8 cellular contexts compared by ENCODE assay signal in genomic region chr1:201268604-201269151, GRCh38. TPM values are rescaled to one million over a fixed set of nuclear protein-coding genes. Genes with fewer than 3 reads are reported as not detected.
DNase-seq lines count a peak whose midpoint lies in the region; ATAC-seq and TF ChIP-seq lines count a peak whose summit lies in the region.

No MANE protein-coding gene starts in this region.

- no peaks in the 10 kb centered on the region for H3K9me3 Mint-ChIP-seq in endodermal cell
- no peaks in the 10 kb centered on the region for H3K9me3 Mint-ChIP-seq in naive thymus-derived CD4-positive, alpha-beta T cell

- no peak overlapping the region for H3K27ac ChIP-seq in endodermal cell (ENCODE audit: low read depth, low read length)
- H3K27ac ChIP-seq in osteoblast (ENCODE audit: low read depth, low read length): peak overlapping the region; percentile 94
- no peak overlapping the region for H3K27ac ChIP-seq in mesendoderm (ENCODE audit: low read depth, low read length)
- no peak overlapping the region for H3K27ac ChIP-seq in naive thymus-derived CD4-positive, alpha-beta T cell (ENCODE audit: low read depth, low read length)

- H2AFZ ChIP-seq in osteoblast (ENCODE audit: low read length): peak overlapping the region; percentile 2

- no peak overlapping the region for H2AK5ac ChIP-seq in mesendoderm (ENCODE audit: low read length)

- H3K4me1 ChIP-seq in endodermal cell (ENCODE audit: control insufficient read depth, insufficient read depth, low read length) (peaks cover 3% of the 10 kb centered on the region), osteoblast (ENCODE audit: insufficient read depth, low read length) (peaks cover 41% of the 10 kb centered on the region), mesendoderm (ENCODE audit: control insufficient read depth, low read depth, low read length) (peaks cover 2% of the 10 kb centered on the region)
- H3K4me1 ChIP-seq in naive thymus-derived CD4-positive, alpha-beta T cell (ENCODE audit: control insufficient read depth in 2 of 2, insufficient read depth in 2 of 2, low read length in 2 of 2): no peaks in the 10 kb centered on the region

- peak overlapping the region; percentile 25 for H3K4me2 ChIP-seq in osteoblast (ENCODE audit: insufficient read depth, low read length)
- H3K4me2 ChIP-seq in mesendoderm (ENCODE audit: low read length): no peak overlapping the region

- no peaks in the 10 kb centered on the region for H3K4me1 Mint-ChIP-seq in endodermal cell
- peaks cover 0 to 5% (median 0%) of the 10 kb centered on the region in 7 donors for H3K4me1 Mint-ChIP-seq in naive thymus-derived CD4-positive, alpha-beta T cell

- POLR2A ChIA-PET in naive thymus-derived CD4-positive, alpha-beta T cell (lab: Charles Lee): no interaction called here

- H3K4me3 Mint-ChIP-seq in endodermal cell: no peak overlapping the region
- H3K4me3 Mint-ChIP-seq in naive thymus-derived CD4-positive, alpha-beta T cell: no peak overlapping the region

- H3K56ac ChIP-seq in mesendoderm (ENCODE audit: low read length): no peak overlapping the region

- no peak overlapping the region for H4K5ac ChIP-seq in mesendoderm (ENCODE audit: low read length)

- intact Hi-C loops in naive thymus-derived CD4-positive, alpha-beta T cell (cut with micrococcal nuclease): no loop called here

- no peaks in the 10 kb centered on the region for H3K36me3 Mint-ChIP-seq in endodermal cell (ENCODE audit: low read depth)
- H3K36me3 Mint-ChIP-seq in naive thymus-derived CD4-positive, alpha-beta T cell: no peaks in the 10 kb centered on the region

- H2BK5ac ChIP-seq in mesendoderm (ENCODE audit: low read length): no peak overlapping the region

- no peaks in the 10 kb centered on the region for H3K79me1 ChIP-seq in mesendoderm (ENCODE audit: low read length)

- peak; percentile 32 for DNase-seq in Caki2 (ENCODE audit: low read depth)
- peak; percentile 92 for DNase-seq in NCI-H1694 treated with DMSO at 0.1 percent for 48 hours (lab: John Stamatoyannopoulos, UW)
- peak; percentile 36 for DNase-seq in endodermal cell
- DNase-seq in osteoblast (ENCODE audit: insufficient read length, low spot score, missing footprints): peak; percentile 94
- no peak for DNase-seq in mesendoderm
- no peak for DNase-seq in NCI-H2227 treated with DMSO at 0.1 percent for 48 hours (lab: John Stamatoyannopoulos, UW)
- DNase-seq in naive thymus-derived CD4-positive, alpha-beta T cell: no peak

- no peak overlapping the region for H3K9ac ChIP-seq in endodermal cell (ENCODE audit: extremely low read depth, low read length, poor library complexity, severe bottlenecking)
- H3K9ac ChIP-seq in mesendoderm (ENCODE audit: low read length): no peak overlapping the region

- ATAC-seq in GM18517 (IDR thresholded peaks at IDR 0.05; ENCODE audit: unreplicated experiment): no peak
- no peak for ATAC-seq in naive thymus-derived CD4-positive, alpha-beta T cell

- no peak overlapping the region for H3K27ac Mint-ChIP-seq in endodermal cell
- H3K27ac Mint-ChIP-seq in naive thymus-derived CD4-positive, alpha-beta T cell: no peak overlapping the region

- H3K23ac ChIP-seq in mesendoderm (ENCODE audit: low read length): no peak overlapping the region

- H3K4ac ChIP-seq in mesendoderm (ENCODE audit: low read depth, low read length): no peak overlapping the region

- H3K79me2 ChIP-seq in osteoblast (ENCODE audit: insufficient read depth, low read length) (no peaks in the 10 kb centered on the region), mesendoderm (ENCODE audit: control insufficient read depth, insufficient read depth, low read length) (no peaks in the 10 kb centered on the region)

- H3K27me3 ChIP-seq in endodermal cell (ENCODE audit: control insufficient read depth, insufficient read depth, low read length, poor library complexity, severe bottlenecking): peaks cover 22% of the 10 kb centered on the region
- no peaks in the 10 kb centered on the region for H3K27me3 ChIP-seq in osteoblast (ENCODE audit: insufficient read depth, low read length)
- H3K27me3 ChIP-seq in mesendoderm (ENCODE audit: insufficient read depth, low read length, poor library complexity): no peaks in the 10 kb centered on the region
- H3K27me3 ChIP-seq in naive thymus-derived CD4-positive, alpha-beta T cell (ENCODE audit: control insufficient read depth in 2 of 2, insufficient read depth in 2 of 2, low read length in 2 of 2): no peaks in the 10 kb centered on the region

- H4K8ac ChIP-seq in mesendoderm (ENCODE audit: low read depth, low read length): no peak overlapping the region

- 81 to 85% methylated on average over 8 to 12 of the region's 12 CpGs for WGBS in endodermal cell (ENCODE audit: insufficient coverage in 1 of 2, insufficient read length in 1 of 2), 2 experiments
- no CpG with 5 or more reads among the region's 12 CpGs for WGBS in mesendoderm (ENCODE audit: extremely low coverage, insufficient coverage, low lambda C conversion rate)

- in situ Hi-C loops in Caki2 (cut with HindIII; ENCODE audit: low pct_unique_long_range_greater_than_20kb, low sequenced_read_pairs): no loop called here

- H3K36me3 ChIP-seq in endodermal cell (ENCODE audit: control insufficient read depth, insufficient read depth, low read length): no peaks in the 10 kb centered on the region
- H3K36me3 ChIP-seq in osteoblast (ENCODE audit: insufficient read depth, low read length): no peaks in the 10 kb centered on the region
- H3K36me3 ChIP-seq in mesendoderm (ENCODE audit: control insufficient read depth, insufficient read depth, low read length): no peaks in the 10 kb centered on the region
- H3K36me3 ChIP-seq in naive thymus-derived CD4-positive, alpha-beta T cell (ENCODE audit: control insufficient read depth in 2 of 3, insufficient read depth in 3 of 3, low read length in 3 of 3): no peaks in the 10 kb centered on the region

- H4K20me1 ChIP-seq in osteoblast (ENCODE audit: insufficient read depth, low read length): no peaks in the 10 kb centered on the region

- CTCF ChIA-PET in naive thymus-derived CD4-positive, alpha-beta T cell (lab: Charles Lee): no interaction called here

- H3K4me3 ChIP-seq in endodermal cell (ENCODE audit: low read length) (no peak overlapping the region), osteoblast (ENCODE audit: insufficient read depth, low read length) (no peak overlapping the region), mesendoderm (ENCODE audit: low read length) (no peak overlapping the region)
- no peak overlapping the region for H3K4me3 ChIP-seq in naive thymus-derived CD4-positive, alpha-beta T cell (ENCODE audit: low read length)

- no peak overlapping the region for H2BK15ac ChIP-seq in mesendoderm (replicated peaks; ENCODE audit: low read depth)

- H3K9me3 ChIP-seq in endodermal cell (ENCODE audit: control insufficient read depth, low read length): no peaks in the 10 kb centered on the region
- no peaks in the 10 kb centered on the region for H3K9me3 ChIP-seq in osteoblast (ENCODE audit: low read depth, low read length)
- no peaks in the 10 kb centered on the region for H3K9me3 ChIP-seq in naive thymus-derived CD4-positive, alpha-beta T cell (ENCODE audit: control insufficient read depth in 2 of 3, low read length in 3 of 3)

- H2BK120ac ChIP-seq in mesendoderm (ENCODE audit: low read depth, low read length): no peak overlapping the region

- no peak overlapping the region for H3K18ac ChIP-seq in mesendoderm (ENCODE audit: low read length)

- H3K27me3 Mint-ChIP-seq in endodermal cell (ENCODE audit: insufficient read depth): peaks cover 17% of the 10 kb centered on the region
- peaks cover 24 to 43% (median 30%) of the 10 kb centered on the region in 5 donors for H3K27me3 Mint-ChIP-seq in naive thymus-derived CD4-positive, alpha-beta T cell

- TF ChIP-seq CTCF in endodermal cell (conservative IDR thresholded peaks at IDR 0.05) (no peak), osteoblast (IDR thresholded peaks at IDR 0.05; ENCODE audit: extremely low read depth, low read depth, low read length) (no peak)

RNA-seq across cellular contexts. Expression of gene PKP1, which starts 14.6 kb away (rescaled TPM):
- total RNA-seq in Caki2 (2014; rRNA removed; shearing (Covaris generic); ENCODE audit: low replicate concordance): not detected in 2 replicates
- under 1 TPM; 0.18 to 0.44 TPM for total RNA-seq in endodermal cell
- not detected for polyA plus RNA-seq in endodermal cell (2013, experiment 1 of 2)
- polyA plus RNA-seq in endodermal cell (2013, experiment 2 of 2): not detected
- under 0.01 TPM in 2 replicates for total RNA-seq in osteoblast
- polyA plus RNA-seq in mesendoderm (2013, experiment 1 of 2): 0.58 TPM
- 0.49 TPM for polyA plus RNA-seq in mesendoderm (2013, experiment 2 of 2)
- not detected for total RNA-seq in naive thymus-derived CD4-positive, alpha-beta T cell
- not detected for polyA plus RNA-seq in naive thymus-derived CD4-positive, alpha-beta T cell

Comparison
In these comparisons a context has a peak if more than half of its experiments do, and no peak if none do; other contexts are left out.
1. DNase-seq: peak in Caki2 (single experiment), NCI-H1694 treated with DMSO at 0.1 percent for 48 hours (single experiment), endodermal cell (single experiment) and osteoblast (single experiment); none in mesendoderm (single experiment), NCI-H2227 treated with DMSO at 0.1 percent for 48 hours (single experiment) and naive thymus-derived CD4-positive, alpha-beta T cell (0 of 9).